1 cellular context compared by ENCODE assay signal in genomic region chr21:44510508-44511218, GRCh38.
A peak's percentile ranks its signal among the peaks of the same experiment; 100 is the strongest.
TF ChIP-seq lines count a peak whose summit lies in the region.

No MANE protein-coding gene starts in this region.

TF ChIP-seq in HepG2, 621 proteins besides CTCF, POLR2A, EP300 and RAD21 (continued from another document and continues in another):
- TF ChIP-seq GRHL1 (CRISPR knock-in tag; conservative IDR thresholded peaks at IDR 0.05) (no peak), ZSCAN22 (CRISPR knock-in tag; IDR thresholded peaks at IDR 0.05) (no peak), AHR (CRISPR knock-in tag; IDR thresholded peaks at IDR 0.05) (0 out of 2 replicates have a peak, but pooled peaks have one; percentile 54), EEA1 (CRISPR knock-in tag; IDR thresholded peaks at IDR 0.05; ENCODE audit: borderline replicate concordance) (no peak), ZNF549 (CRISPR knock-in tag; IDR thresholded peaks at IDR 0.05) (no peak), PHF21A (CRISPR knock-in tag; IDR thresholded peaks at IDR 0.05) (no peak), ZFYVE20 (CRISPR knock-in tag; IDR thresholded peaks at IDR 0.05; ENCODE audit: borderline replicate concordance, low read depth) (no peak), ZBTB21 (CRISPR knock-in tag; IDR thresholded peaks at IDR 0.05) (no peak), DR1 (CRISPR knock-in tag; IDR thresholded peaks at IDR 0.05) (no peak), BRF2 (CRISPR knock-in tag; IDR thresholded peaks at IDR 0.05) (no peak), ZNF235 (CRISPR knock-in tag; IDR thresholded peaks at IDR 0.05; ENCODE audit: borderline replicate concordance) (peak; percentile 52; the same call in 1 of the 2 replicates), MEIS1 (CRISPR knock-in tag; IDR thresholded peaks at IDR 0.05; ENCODE audit: borderline replicate concordance) (0 out of 2 replicates have a peak, but pooled peaks have one; percentile 44), ZNF333 (CRISPR knock-in tag; IDR thresholded peaks at IDR 0.05; ENCODE audit: borderline replicate concordance) (no peak; the same call in 1 of the 2 replicates), ZNF496 (CRISPR knock-in tag; IDR thresholded peaks at IDR 0.05; ENCODE audit: insufficient replicate concordance) (no peak), ZNF75D (CRISPR knock-in tag; IDR thresholded peaks at IDR 0.05; ENCODE audit: borderline replicate concordance) (no peak), KDM2A (CRISPR knock-in tag; IDR thresholded peaks at IDR 0.05; ENCODE audit: borderline replicate concordance, low read depth) (peak; percentile 69; the same call in 1 of the 2 replicates), CCAR2 (optimal IDR thresholded peaks at IDR 0.05; ENCODE audit: low read depth, low read length) (no peak), ZNF331 (CRISPR knock-in tag; IDR thresholded peaks at IDR 0.05) (0 out of 2 replicates have a peak, but pooled peaks have one; percentile 17), ZNF644 (CRISPR knock-in tag; IDR thresholded peaks at IDR 0.05; ENCODE audit: low read depth) (no peak), POGK (CRISPR knock-in tag; conservative IDR thresholded peaks at IDR 0.05) (0 out of 2 replicates have a peak, but pooled peaks have one; percentile 51), ASH2L (IDR thresholded peaks at IDR 0.05; ENCODE audit: insufficient read length, low read depth, low read length) (peak; percentile 19), TRIM24 (CRISPR knock-in tag; IDR thresholded peaks at IDR 0.05) (no peak), THRA (CRISPR knock-in tag; IDR thresholded peaks at IDR 0.05; ENCODE audit: borderline replicate concordance) (no peak), ZBTB44 (CRISPR knock-in tag; IDR thresholded peaks at IDR 0.05) (no peak), PRDM4 (CRISPR knock-in tag; IDR thresholded peaks at IDR 0.05; ENCODE audit: borderline replicate concordance) (no peak), EHMT2 (IDR thresholded peaks at IDR 0.05; ENCODE audit: borderline replicate concordance, low read depth, low read length) (no peak), HNRNPUL1 (IDR thresholded peaks at IDR 0.05; ENCODE audit: low read depth, low read length) (no peak), ZFAT (CRISPR knock-in tag; conservative IDR thresholded peaks at IDR 0.05) (no peak), ZMYM3 (CRISPR knock-in tag; IDR thresholded peaks at IDR 0.05) (no peak), ZNF432 (CRISPR knock-in tag; IDR thresholded peaks at IDR 0.05; ENCODE audit: borderline replicate concordance) (no peak), ZNF10 (CRISPR knock-in tag; IDR thresholded peaks at IDR 0.05; ENCODE audit: borderline replicate concordance, low read depth) (no peak), TFE3 (CRISPR knock-in tag; IDR thresholded peaks at IDR 0.05) (no peak), ARNTL (CRISPR knock-in tag; IDR thresholded peaks at IDR 0.05) (no peak), TOE1 (CRISPR knock-in tag; IDR thresholded peaks at IDR 0.05) (no peak), HNF1B (CRISPR knock-in tag; IDR thresholded peaks at IDR 0.05) (no peak), SETDB1 (CRISPR knock-in tag; IDR thresholded peaks at IDR 0.05; ENCODE audit: borderline replicate concordance) (no peak), MAF1 (CRISPR knock-in tag; IDR thresholded peaks at IDR 0.05; ENCODE audit: borderline replicate concordance) (no peak), ZNF776 (CRISPR knock-in tag; IDR thresholded peaks at IDR 0.05) (no peak), GMEB1 (CRISPR knock-in tag; IDR thresholded peaks at IDR 0.05; ENCODE audit: borderline replicate concordance) (no peak), ZNF580 (CRISPR knock-in tag; IDR thresholded peaks at IDR 0.05; ENCODE audit: borderline replicate concordance, low read depth) (no peak), ZBED4 (CRISPR knock-in tag; IDR thresholded peaks at IDR 0.05; ENCODE audit: borderline replicate concordance) (no peak)
